ENCODE assay signal across 4 cellular contexts in genomic region chr16:57275992-57276391, GRCh38. TPM values are rescaled to one million over a fixed set of nuclear protein-coding genes. Genes with fewer than 3 reads are reported as not detected.
"Had no signal": no experiment of that assay in that cellular context is flagged by ENCODE, and none has a peak within 500 bp of the region (broad histone marks: within the 10 kb centered on the region; RNA-seq: fewer than 3 reads in every experiment).

No MANE protein-coding gene starts in this region.

RNA-seq across cellular contexts. Expression of gene PLLP, which starts 8.5 kb away (rescaled TPM):
- total RNA-seq: activated B cell treated with CpG ODN at 0.5 μM for 24 hours, fibroblast of lung, natural killer cell, SJSA1 had no signal
